1 cellular context compared by ENCODE assay signal in genomic region chr16:74573622-74574021, GRCh38.
A peak's percentile ranks its signal among the peaks of the same experiment; 100 is the strongest.
TF ChIP-seq lines count a peak whose summit lies in the region.

No MANE protein-coding gene starts in this region.

TF ChIP-seq in K562, 482 proteins besides CTCF, POLR2A, EP300 and RAD21:
- no peak for TF ChIP-seq THAP7 (CRISPR knock-in tag; IDR thresholded peaks at IDR 0.05)
- TF ChIP-seq EGR1 (conservative IDR thresholded peaks at IDR 0.05) = no peak
- no peak for TF ChIP-seq ZNF609 (CRISPR knock-in tag; IDR thresholded peaks at IDR 0.05; ENCODE audit: borderline replicate concordance)
- peak; percentile 61 for TF ChIP-seq CEBPB (tag; IDR thresholded peaks at IDR 0.05)
- no peak for TF ChIP-seq NKRF (IDR thresholded peaks at IDR 0.05; ENCODE audit: borderline replicate concordance)
- no peak for TF ChIP-seq ZNF395 (CRISPR knock-in tag; IDR thresholded peaks at IDR 0.05)
- TF ChIP-seq WHSC1 (IDR thresholded peaks at IDR 0.05; ENCODE audit: low read length) = no peak
- TF ChIP-seq PCBP1 (IDR thresholded peaks at IDR 0.05; ENCODE audit: low read depth, low read length, poor library complexity, severe bottlenecking) = no peak
- no peak for TF ChIP-seq BRD9 (IDR thresholded peaks at IDR 0.05; ENCODE audit: low read depth, partially characterized antibody)
- TF ChIP-seq HNRNPUL1 (IDR thresholded peaks at IDR 0.05; ENCODE audit: low read length) = no peak
- no peak for TF ChIP-seq PML (IDR thresholded peaks at IDR 0.05; ENCODE audit: low read length)
- TF ChIP-seq TFAP4 (CRISPR knock-in tag; IDR thresholded peaks at IDR 0.05; ENCODE audit: borderline replicate concordance) = no peak
- no peak for TF ChIP-seq CEBPG (CRISPR knock-in tag; IDR thresholded peaks at IDR 0.05)
- peak in 1 of 2 experiments; percentile 22; a peak in 2 of 4 replicates for TF ChIP-seq CEBPG (tag; conservative IDR thresholded peaks at IDR 0.05 in 1 of 2, IDR thresholded peaks at IDR 0.05 in 1 of 2)
- TF ChIP-seq ATF3 (IDR thresholded peaks at IDR 0.05) = peak; percentile 46
- no peak for TF ChIP-seq ATF3 (CRISPR knock-in tag; conservative IDR thresholded peaks at IDR 0.05)
